ENCODE assay signal across 1 cellular context in genomic region chr1:236795035-236795756, GRCh38.
TF ChIP-seq lines count a peak whose summit lies in the region.

Gene MTR (plus strand): TSS chr1:236795292. CDS start chr1:236795704, 412 bp downstream.

TF ChIP-seq in K562, 482 proteins besides CTCF, POLR2A, EP300 and RAD21 (continued from another document and continues in another):
- TF ChIP-seq ZBTB49 (CRISPR knock-in tag; IDR thresholded peaks at IDR 0.05; ENCODE audit: borderline replicate concordance), result 0 out of 2 replicates have a peak, but pooled peaks have one; percentile 33
- no peak for TF ChIP-seq ZKSCAN8 (CRISPR knock-in tag; IDR thresholded peaks at IDR 0.05)
- 0 out of 4 replicates have a peak, but pooled peaks of 1 of the 2 experiments have one; percentile 15 for TF ChIP-seq NONO (IDR thresholded peaks at IDR 0.05; ENCODE audit: low read depth in 2 of 2, low read length in 1 of 2)
- TF ChIP-seq ZNF695 (CRISPR knock-in tag; IDR thresholded peaks at IDR 0.05), result no peak
- TF ChIP-seq DDX20 (tag; IDR thresholded peaks at IDR 0.05; ENCODE audit: low read depth), result no peak
- peak; percentile 84 to 92 for TF ChIP-seq SIX5 (IDR thresholded peaks at IDR 0.05; ENCODE audit: borderline replicate concordance in 1 of 2, insufficient read depth in 1 of 2, low read depth in 1 of 2, low read length in 2 of 2)
- peak in 1 of 2 experiments; percentile 18; a peak in 1 of 4 replicates for TF ChIP-seq TEAD1 (CRISPR knock-in tag; IDR thresholded peaks at IDR 0.05)
- peak; percentile 28 for TF ChIP-seq ATF1 (CRISPR knock-in tag; IDR thresholded peaks at IDR 0.05)
- TF ChIP-seq ATF1 (tag; IDR thresholded peaks at IDR 0.05), result peak; percentile 86
- peak; percentile 49; the same call in 1 of the 2 replicates for TF ChIP-seq HNRNPL (IDR thresholded peaks at IDR 0.05; ENCODE audit: low read depth, low read length)
- TF ChIP-seq GABPB1 (CRISPR knock-in tag; IDR thresholded peaks at IDR 0.05), result peak; percentile 93
- TF ChIP-seq ZNF395 (CRISPR knock-in tag; IDR thresholded peaks at IDR 0.05), result peak; percentile 60; the same call in 1 of the 2 replicates
- TF ChIP-seq JUN (IDR thresholded peaks at IDR 0.05; ENCODE audit: borderline replicate concordance, low read depth, low read length), result peak; percentile 73; the same call in 1 of the 2 replicates
- TF ChIP-seq JUN (CRISPR knock-in tag; IDR thresholded peaks at IDR 0.05; ENCODE audit: borderline replicate concordance), result no peak; the same call in none of the 2 replicates
- no peak for TF ChIP-seq KLF16 (IDR thresholded peaks at IDR 0.05)
- no peak for TF ChIP-seq ZNF23 (CRISPR knock-in tag; IDR thresholded peaks at IDR 0.05)
- TF ChIP-seq NRF1 (conservative IDR thresholded peaks at IDR 0.05 in 1 of 2, IDR thresholded peaks at IDR 0.05 in 1 of 2), result peak; percentile 73 to 77
- peak; percentile 25; the same call in 1 of the 2 replicates for TF ChIP-seq GTF2E2 (tag; IDR thresholded peaks at IDR 0.05)
- no peak for TF ChIP-seq ILF3 (IDR thresholded peaks at IDR 0.05; ENCODE audit: borderline replicate concordance)
- TF ChIP-seq CBFA2T2 (conservative IDR thresholded peaks at IDR 0.05), result no peak
- no peak for TF ChIP-seq CHCHD3 (CRISPR knock-in tag; IDR thresholded peaks at IDR 0.05)
- TF ChIP-seq ZNF134 (CRISPR knock-in tag; conservative IDR thresholded peaks at IDR 0.05), result 0 out of 2 replicates have a peak, but pooled peaks have one; percentile 34
- peak; percentile 53; the same call in 1 of the 2 replicates for TF ChIP-seq MTA3 (IDR thresholded peaks at IDR 0.05; ENCODE audit: borderline replicate concordance)
- no peak for TF ChIP-seq PTBP1 (IDR thresholded peaks at IDR 0.05; ENCODE audit: low read depth, low read length)
- TF ChIP-seq ELF1 (tag; IDR thresholded peaks at IDR 0.05), result peak; percentile 96
- no peak for TF ChIP-seq NFIX (CRISPR knock-in tag; IDR thresholded peaks at IDR 0.05; ENCODE audit: low read depth)
- TF ChIP-seq RCOR1 (IDR thresholded peaks at IDR 0.05; ENCODE audit: borderline replicate concordance in 1 of 2, low read depth in 2 of 2, low read length in 2 of 2), result peak in 1 of 2 experiments; percentile 41; a peak in 1 of 4 replicates
- TF ChIP-seq KDM2B (CRISPR knock-in tag; IDR thresholded peaks at IDR 0.05), result peak; percentile 92
- peak; percentile 44 to 83; a peak in 3 of 4 replicates for TF ChIP-seq FOXK2 (conservative IDR thresholded peaks at IDR 0.05 in 1 of 2, IDR thresholded peaks at IDR 0.05 in 1 of 2; ENCODE audit: low read depth in 2 of 2)
- TF ChIP-seq NCOA4 (IDR thresholded peaks at IDR 0.05; ENCODE audit: partially characterized antibody), result no peak
- peak; percentile 66; the same call in 1 of the 2 replicates for TF ChIP-seq ZNF740 (CRISPR knock-in tag; IDR thresholded peaks at IDR 0.05)
- TF ChIP-seq ZNF740 (tag; IDR thresholded peaks at IDR 0.05), result no peak
- peak in 1 of 2 experiments; percentile 59; a peak in 1 of 4 replicates for TF ChIP-seq SRF (CRISPR knock-in tag; IDR thresholded peaks at IDR 0.05)
- no peak for TF ChIP-seq NCOA6 (IDR thresholded peaks at IDR 0.05)
- peak; percentile 62; the same call in 1 of the 2 replicates for TF ChIP-seq NFRKB (IDR thresholded peaks at IDR 0.05; ENCODE audit: low read depth)
- TF ChIP-seq DIDO1 (tag; IDR thresholded peaks at IDR 0.05; ENCODE audit: low read depth), result peak; percentile 78
- TF ChIP-seq XRCC5 (IDR thresholded peaks at IDR 0.05; ENCODE audit: low read depth, low read length), result peak; percentile 89; the same call in 1 of the 2 replicates
- TF ChIP-seq ATF4 (CRISPR knock-in tag; IDR thresholded peaks at IDR 0.05), result 0 out of 2 replicates have a peak, but pooled peaks have one; percentile 17
- peak; percentile 91; the same call in 1 of the 2 replicates for TF ChIP-seq CC2D1A (IDR thresholded peaks at IDR 0.05)
- no peak for TF ChIP-seq RFX5 (IDR thresholded peaks at IDR 0.05; ENCODE audit: low read depth, low read length)
- TF ChIP-seq MGA (IDR thresholded peaks at IDR 0.05), result peak; percentile 99
- TF ChIP-seq ESRRA (IDR thresholded peaks at IDR 0.05; ENCODE audit: borderline replicate concordance, low read depth), result peak; percentile 32; the same call in 1 of the 2 replicates
- no peak; the same call in 1 of the 2 replicates for TF ChIP-seq IRF1 (CRISPR knock-in tag; IDR thresholded peaks at IDR 0.05; ENCODE audit: borderline replicate concordance)
- TF ChIP-seq TRIM28 (IDR thresholded peaks at IDR 0.05), result no peak
- no peak for TF ChIP-seq ZFP1 (CRISPR knock-in tag; IDR thresholded peaks at IDR 0.05)
- peak; percentile 56; the same call in 1 of the 2 replicates for TF ChIP-seq KLF6 (CRISPR knock-in tag; IDR thresholded peaks at IDR 0.05; ENCODE audit: borderline replicate concordance)
- peak; percentile 50; the same call in 1 of the 2 replicates for TF ChIP-seq GTF2A2 (tag; IDR thresholded peaks at IDR 0.05)
- TF ChIP-seq GATAD2A (IDR thresholded peaks at IDR 0.05), result 0 out of 2 replicates have a peak, but pooled peaks have one; percentile 21
